In genomic region chr1:155910621-155911121, GRCh38 we compare ENCODE assay signal across 9 cellular contexts. TPM values are rescaled to one million over a fixed set of nuclear protein-coding genes. Genes with fewer than 3 reads are reported as not detected.
DNase-seq lines count a peak whose midpoint lies in the region; ATAC-seq and TF ChIP-seq lines count a peak whose summit lies in the region.
"Had no signal": no experiment of that assay in that cellular context is flagged by ENCODE, and none has a peak within 500 bp of the region (broad histone marks: within the 10 kb centered on the region; RNA-seq: fewer than 3 reads in every experiment).

No MANE protein-coding gene starts in this region.

- H3K4me1 ChIP-seq in endodermal cell (ENCODE audit: control insufficient read depth, insufficient read depth, low read length) (no peaks in the 10 kb centered on the region), mesenchymal stem cell (ENCODE audit: control insufficient read depth, insufficient read depth, low read depth, low read length) (peaks cover 2% of the 10 kb centered on the region), thyroid gland (peaks cover 6 to 7% of the 10 kb centered on the region in 2 donors)

- ATAC-seq in HG03520 (IDR thresholded peaks at IDR 0.05; ENCODE audit: unreplicated experiment) (peak; percentile 22), HG03175 (IDR thresholded peaks at IDR 0.05; ENCODE audit: unreplicated experiment) (no peak)

- peak overlapping the region; percentile 46 to 99 for H3K4ac ChIP-seq in mesenchymal stem cell (ENCODE audit: low read depth in 1 of 2, low read length in 2 of 2)

- intact Hi-C loops in thyroid gland (cut with DNase I) = no loop called here

- H2AK5ac ChIP-seq in mesenchymal stem cell (ENCODE audit: low read length, severe bottlenecking) = peak overlapping the region; percentile 98

- peak overlapping the region; percentile 77 to 97 for H3K18ac ChIP-seq in mesenchymal stem cell (ENCODE audit: low read depth in 1 of 2, low read length in 2 of 2)

- DNase-seq in activated effector memory CD4-positive, alpha-beta T cell treated with anti-CD3 and anti-CD28 coated beads, Interleukin-2, amount 50 U/mL, for 16 hours = peak; percentile 64
- no peak for DNase-seq in activated effector memory CD4-positive, alpha-beta T cell treated with Interleukin-2 at 50 U/mL for 16 hours
- peak; percentile 46 for DNase-seq in SW480 (ENCODE audit: low spot score)
- DNase-seq in endodermal cell = peak; percentile 70
- DNase-seq in mesenchymal stem cell = peak; percentile 71
- DNase-seq in thyroid gland = peak; percentile 13 to 19

- H3K9ac ChIP-seq in endodermal cell (ENCODE audit: extremely low read depth, low read length, poor library complexity, severe bottlenecking) (peak overlapping the region; percentile 69), mesenchymal stem cell (ENCODE audit: low read length) (peak overlapping the region; percentile 99)

- H3K27me3 Mint-ChIP-seq in endodermal cell (ENCODE audit: insufficient read depth) = no peaks in the 10 kb centered on the region

- no peaks in the 10 kb centered on the region for H3K9me3 Mint-ChIP-seq in endodermal cell

- no peak for TF ChIP-seq POLR2A in thyroid gland (IDR thresholded peaks at IDR 0.05)

- no peak overlapping the region for H2BK5ac ChIP-seq in mesenchymal stem cell (ENCODE audit: low read depth, low read length, poor library complexity, severe bottlenecking)

- H2AFZ ChIP-seq in mesenchymal stem cell (ENCODE audit: low read depth, low read length) = peak overlapping the region; percentile 42

- no peak overlapping the region for H3K27ac ChIP-seq in endodermal cell (ENCODE audit: low read depth, low read length)
- peak overlapping the region; percentile 63 for H3K27ac ChIP-seq in mesenchymal stem cell (ENCODE audit: low read length, poor library complexity, severe bottlenecking)
- H3K27ac ChIP-seq in thyroid gland = peak overlapping the region; percentile 83 to 91 (median 91)

- peak overlapping the region; percentile 95 for H3K27ac Mint-ChIP-seq in endodermal cell

- peaks cover 9% of the 10 kb centered on the region for H3K79me1 ChIP-seq in mesenchymal stem cell (replicated peaks; ENCODE audit: low read length, poor library complexity, severe bottlenecking)

- H2BK15ac ChIP-seq in mesenchymal stem cell (ENCODE audit: low read depth, poor library complexity, severe bottlenecking) = no peak overlapping the region

- H3K9me3 ChIP-seq in endodermal cell (ENCODE audit: control insufficient read depth, low read length) (no peaks in the 10 kb centered on the region), mesenchymal stem cell (ENCODE audit: control insufficient read depth, low read length) (no peaks in the 10 kb centered on the region), thyroid gland (no peaks in the 10 kb centered on the region)

- peak overlapping the region; percentile 57 for H4K91ac ChIP-seq in mesenchymal stem cell (ENCODE audit: low read length)

- peak overlapping the region; percentile 52 for H4K8ac ChIP-seq in mesenchymal stem cell (ENCODE audit: low read length)

- peak overlapping the region; percentile 95 for H3K4me2 ChIP-seq in mesenchymal stem cell (ENCODE audit: low read length, poor library complexity, severe bottlenecking)

- H2BK12ac ChIP-seq in mesenchymal stem cell (ENCODE audit: low read length in 2 of 2) = peak overlapping the region in 1 of 2 experiments; percentile 72

- peak; percentile 25 for TF ChIP-seq CTCF in endodermal cell (conservative IDR thresholded peaks at IDR 0.05)
- TF ChIP-seq CTCF in thyroid gland (IDR thresholded peaks at IDR 0.05) = no peak

- H2BK120ac ChIP-seq in mesenchymal stem cell (ENCODE audit: low read depth, low read length) = peak overlapping the region; percentile 52

- peaks cover 53% of the 10 kb centered on the region for H3K36me3 Mint-ChIP-seq in endodermal cell (ENCODE audit: low read depth)

- peak overlapping the region in 1 of 2 experiments; percentile 95 for H3K14ac ChIP-seq in mesenchymal stem cell (ENCODE audit: low read length in 2 of 2)

- peak overlapping the region; percentile 94 for H3K4me3 ChIP-seq in endodermal cell (ENCODE audit: low read length)
- peak overlapping the region; percentile 82 to 97 for H3K4me3 ChIP-seq in mesenchymal stem cell (ENCODE audit: insufficient read depth in 1 of 2, low read depth in 1 of 2, low read length in 2 of 2)
- peak overlapping the region; percentile 9 to 91 (median 74) for H3K4me3 ChIP-seq in thyroid gland (replicated peaks in 1 of 3)

- peaks cover 75% of the 10 kb centered on the region for H3K36me3 ChIP-seq in endodermal cell (ENCODE audit: control insufficient read depth, insufficient read depth, low read length)
- peaks cover 34 to 79% of the 10 kb centered on the region in 2 experiments for H3K36me3 ChIP-seq in mesenchymal stem cell (ENCODE audit: control insufficient read depth in 1 of 2, insufficient read depth in 2 of 2, low read depth in 1 of 2, low read length in 2 of 2)
- H3K36me3 ChIP-seq in thyroid gland = peaks cover 31 to 46% of the 10 kb centered on the region in 2 donors

- H3K23ac ChIP-seq in mesenchymal stem cell (ENCODE audit: low read length in 2 of 2) = no peak overlapping the region

- H3K4me1 Mint-ChIP-seq in endodermal cell = peaks cover 13% of the 10 kb centered on the region

- H3K27me3 ChIP-seq in endodermal cell (ENCODE audit: control insufficient read depth, insufficient read depth, low read length, poor library complexity, severe bottlenecking) (no peaks in the 10 kb centered on the region), mesenchymal stem cell (ENCODE audit: control insufficient read depth in 1 of 2, insufficient read depth in 1 of 2, low read length in 2 of 2) (no peaks in the 10 kb centered on the region), thyroid gland (no peaks in the 10 kb centered on the region)

- WGBS in endodermal cell (ENCODE audit: insufficient coverage in 1 of 2, insufficient read length in 1 of 2), 2 experiments = 0 to 13% methylated on average over 6 to 8 of the region's 11 CpGs
- WGBS in mesenchymal stem cell = 11% methylated on average over 8 of the region's 11 CpGs
- 1 to 3% methylated on average over 11 of the region's 11 CpGs for WGBS in thyroid gland, 2 donors

- peak overlapping the region; percentile 89 for H3K4me3 Mint-ChIP-seq in endodermal cell

RNA-seq across cellular contexts. Expression of gene RIT1, which starts 0.5 kb away (rescaled TPM):
- total RNA-seq in endodermal cell (10 to 100 TPM; 26.0 to 39.2 TPM), thyroid gland (10 to 100 TPM; 19.5 to 32.6 (median 27.4) TPM)
- 24.9 TPM for polyA plus RNA-seq in endodermal cell (2013, experiment 1 of 2)
- 29.0 TPM for polyA plus RNA-seq in endodermal cell (2013, experiment 2 of 2)
- 33.9 TPM for polyA plus RNA-seq in mesenchymal stem cell (2013, experiment 1 of 2)
- polyA plus RNA-seq in mesenchymal stem cell (2013, experiment 2 of 2) = 33.9 TPM

RNA-seq across cellular contexts. Expression of gene KHDC4, which starts 23.5 kb away (rescaled TPM):
- total RNA-seq in endodermal cell (10 to 100 TPM; 67.7 to 76.2 TPM), thyroid gland (100 to 1,000 TPM in 1 of 4 donors, 10 to 100 TPM in 3; 58.5 to 114 (median 60.6) TPM)
- 46.7 TPM for polyA plus RNA-seq in endodermal cell (2013, experiment 1 of 2)
- 39.0 TPM for polyA plus RNA-seq in endodermal cell (2013, experiment 2 of 2)
- polyA plus RNA-seq in mesenchymal stem cell (2013, experiment 1 of 2) = 18.9 TPM
- polyA plus RNA-seq in mesenchymal stem cell (2013, experiment 2 of 2) = 17.3 TPM

RNA-seq across cellular contexts. Expression of gene RXFP4, which starts 30.8 kb away (rescaled TPM):
- not detected for total RNA-seq in endodermal cell
- not detected for polyA plus RNA-seq in endodermal cell (2013, experiment 1 of 2)
- polyA plus RNA-seq in endodermal cell (2013, experiment 2 of 2) = not detected
- polyA plus RNA-seq in mesenchymal stem cell (2013, experiment 1 of 2) = not detected
- polyA plus RNA-seq in mesenchymal stem cell (2013, experiment 2 of 2) = not detected
- not detected for total RNA-seq in thyroid gland
- total RNA-seq: pulmonary artery endothelial cell had no signal

RNA-seq across cellular contexts. Expression of gene SYT11, which starts 51.3 kb away (rescaled TPM):
- total RNA-seq in endodermal cell (1 to 10 TPM in 1 of 2 donors, under 1 TPM in 1; 0.40 to 5.0 TPM), thyroid gland (1 to 10 TPM; 3.3 to 9.1 (median 3.6) TPM)
- polyA plus RNA-seq in endodermal cell (2013, experiment 1 of 2) = 16.1 TPM
- 14.0 TPM for polyA plus RNA-seq in endodermal cell (2013, experiment 2 of 2)
- 4.0 TPM for polyA plus RNA-seq in mesenchymal stem cell (2013, experiment 1 of 2)
- 3.9 TPM for polyA plus RNA-seq in mesenchymal stem cell (2013, experiment 2 of 2)

RNA-seq across cellular contexts. Expression of gene GON4L, which starts 53.7 kb away (rescaled TPM):
- 10 to 100 TPM; 62.7 to 64.6 TPM for total RNA-seq in endodermal cell
- 30.6 TPM for polyA plus RNA-seq in endodermal cell (2013, experiment 1 of 2)
- 27.4 TPM for polyA plus RNA-seq in endodermal cell (2013, experiment 2 of 2)
- polyA plus RNA-seq in mesenchymal stem cell (2013, experiment 1 of 2) = 15.9 TPM
- 14.2 TPM for polyA plus RNA-seq in mesenchymal stem cell (2013, experiment 2 of 2)
- total RNA-seq in thyroid gland = 10 to 100 TPM; 32.3 to 64.9 (median 43.6) TPM
